32 cellular contexts compared by ENCODE assay signal in the genomic region with DNA sequence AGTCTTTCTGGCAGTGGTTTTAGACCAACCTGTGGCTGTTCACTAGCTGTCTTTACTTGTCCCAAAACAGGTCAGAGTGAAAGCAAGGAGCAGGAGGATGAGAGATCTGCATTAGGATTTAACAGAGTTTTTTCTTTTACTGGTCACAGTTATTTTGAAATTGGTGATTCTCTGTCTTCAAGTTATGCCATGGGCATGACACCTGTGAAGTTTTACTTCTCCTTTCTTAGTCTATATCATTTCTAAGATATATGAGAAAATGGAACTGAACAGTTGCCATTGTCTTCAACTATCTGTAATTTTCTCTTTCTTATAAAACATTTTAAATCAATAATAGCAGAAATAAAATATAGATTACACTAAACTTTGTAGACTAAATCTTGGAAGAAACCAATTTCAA.
"Had no signal": no experiment of that assay in that cellular context is flagged by ENCODE, and none has a peak within 500 bp of the region (broad histone marks: within the 10 kb centered on the region; RNA-seq: fewer than 3 reads in every experiment).

No MANE protein-coding gene starts in this region.

- DNase-seq: activated B cell treated with CpG ODN at 0.5 μM for 24 hours; activated CD4-positive, alpha-beta T cell treated with anti-CD3 and anti-CD28 coated beads for 48 hours; activated CD4-positive, alpha-beta T cell treated with anti-CD3 and anti-CD28 coated beads, Interleukin-2, amount 50 U/mL, for 1 hour; activated CD4-positive, alpha-beta T cell treated with anti-CD3 and anti-CD28 coated beads, Interleukin-2, amount 50 U/mL, for 48 hours; activated CD8-positive, alpha-beta memory T cell treated with anti-CD3 and anti-CD28 coated beads for 24 hours; activated CD8-positive, alpha-beta T cell treated with anti-CD3 and anti-CD28 coated beads for 36 hours; activated effector memory CD4-positive, alpha-beta T cell treated with anti-CD3 and anti-CD28 coated beads, Interleukin-2, amount 50 U/mL, for 16 hours; activated naive CD4-positive, alpha-beta T cell treated with anti-CD3 and anti-CD28 coated beads for 36 hours; activated naive CD8-positive, alpha-beta T cell treated with anti-CD3 and anti-CD28 coated beads for 36 hours; activated naive CD8-positive, alpha-beta T cell treated with anti-CD3 and anti-CD28 coated beads, Interleukin-2, amount 50 U/mL, for 24 hours; activated T-cell treated with anti-CD3 and anti-CD28 coated beads, Interleukin-2, amount 50 U/mL, for 1 hour; activated T-cell treated with anti-CD3 and anti-CD28 coated beads, Interleukin-2, amount 50 U/mL, for 48 hours; adrenal gland; amygdala; aorta; body of pancreas; caudate nucleus; cortex of kidney; dermis blood vessel endothelial cell; effector memory CD4-positive, alpha-beta T cell; endodermal cell; foreskin fibroblast; head of caudate nucleus; T-helper 17 cell; T1000; WERI-Rb-1 had no signal

- H3K27ac ChIP-seq: adrenal gland, body of pancreas, WERI-Rb-1 had no signal

- H3K27ac Mint-ChIP-seq: activated B cell treated with CpG ODN at 0.5 μM for 24 hours; activated CD8-positive, alpha-beta T cell treated with anti-CD3 and anti-CD28 coated beads for 36 hours; activated naive CD4-positive, alpha-beta T cell treated with anti-CD3 and anti-CD28 coated beads for 36 hours; activated naive CD4-positive, alpha-beta T cell treated with anti-CD3 and anti-CD28 coated beads, Interleukin-2, amount 50 U/mL, for 24 hours; activated naive CD8-positive, alpha-beta T cell treated with anti-CD3 and anti-CD28 coated beads for 36 hours; activated naive CD8-positive, alpha-beta T cell treated with anti-CD3 and anti-CD28 coated beads, Interleukin-2, amount 50 U/mL, for 24 hours; activated T-helper 1 cell treated with anti-CD3 and anti-CD28 coated beads, Interleukin-12 subunit alpha, Interleukin-12 subunit beta, Interleukin-2, Interleukin-4 antibody, amounts not matched to agents 30 ng/mL and 10 ng/mL and 1 ng/mL, durations not matched to agents 14 hours and 24 hours and 36 hours; activated T-helper 2 cell treated with anti-CD3 and anti-CD28 coated beads, Interferon-gamma antibody, Interleukin-2, Interleukin-4, amounts not matched to agents 10 μg/mL and 5 μg/mL and 100 μg/mL, durations not matched to agents 14 hours and 24 hours and 36 hours; T-helper 17 cell; T-helper 2 cell treated with Interferon-gamma antibody and Interleukin-4, amounts not matched to agents 5 μg/mL and 100 μg/mL, for 36 hours had no signal

- H3K4me3 Mint-ChIP-seq: activated B cell treated with CpG ODN at 0.5 μM for 24 hours; activated CD8-positive, alpha-beta T cell treated with anti-CD3 and anti-CD28 coated beads for 36 hours; activated naive CD4-positive, alpha-beta T cell treated with anti-CD3 and anti-CD28 coated beads for 36 hours; activated naive CD4-positive, alpha-beta T cell treated with anti-CD3 and anti-CD28 coated beads, Interleukin-2, amount 50 U/mL, for 24 hours; activated naive CD8-positive, alpha-beta T cell treated with anti-CD3 and anti-CD28 coated beads for 36 hours; activated naive CD8-positive, alpha-beta T cell treated with anti-CD3 and anti-CD28 coated beads, Interleukin-2, amount 50 U/mL, for 24 hours; activated T-helper 1 cell treated with anti-CD3 and anti-CD28 coated beads, Interleukin-12 subunit alpha, Interleukin-12 subunit beta, Interleukin-2, Interleukin-4 antibody, amounts not matched to agents 30 ng/mL and 10 ng/mL and 1 ng/mL, durations not matched to agents 14 hours and 24 hours and 36 hours; endodermal cell; T-helper 17 cell; T-helper 2 cell treated with Interferon-gamma antibody and Interleukin-4, amounts not matched to agents 5 μg/mL and 100 μg/mL, for 36 hours had no signal

- H3K9me3 Mint-ChIP-seq: activated T-helper 1 cell treated with anti-CD3 and anti-CD28 coated beads, Interleukin-12 subunit alpha, Interleukin-12 subunit beta, Interleukin-2, Interleukin-4 antibody, amounts not matched to agents 30 ng/mL and 10 ng/mL and 1 ng/mL, durations not matched to agents 14 hours and 24 hours and 36 hours; T-helper 2 cell treated with Interferon-gamma antibody and Interleukin-4, amounts not matched to agents 5 μg/mL and 100 μg/mL, for 36 hours had no signal

- ATAC-seq: activated CD4-positive, CD25-positive, alpha-beta regulatory T cell treated with anti-CD3 and anti-CD28 coated beads, Interleukin-2, amount 50 U/mL, for 24 hours; activated CD8-positive, alpha-beta T cell treated with anti-CD3 and anti-CD28 coated beads for 36 hours; activated naive CD8-positive, alpha-beta T cell treated with anti-CD3 and anti-CD28 coated beads, Interleukin-2, amount 50 U/mL, for 24 hours; body of pancreas; esophagus mucosa; T-helper 17 cell had no signal

- H3K4me3 ChIP-seq: adrenal gland, body of pancreas had no signal

- H3K4me1 Mint-ChIP-seq: activated naive CD4-positive, alpha-beta T cell treated with anti-CD3 and anti-CD28 coated beads, Interleukin-2, amount 50 U/mL, for 24 hours; activated naive CD8-positive, alpha-beta T cell treated with anti-CD3 and anti-CD28 coated beads for 36 hours; activated naive CD8-positive, alpha-beta T cell treated with anti-CD3 and anti-CD28 coated beads, Interleukin-2, amount 50 U/mL, for 24 hours; T-helper 17 cell had no signal

- H3K27me3 ChIP-seq: adrenal gland, body of pancreas had no signal

- H3K27me3 Mint-ChIP-seq: activated B cell treated with CpG ODN at 0.5 μM for 24 hours; activated CD8-positive, alpha-beta T cell treated with anti-CD3 and anti-CD28 coated beads for 36 hours; activated naive CD4-positive, alpha-beta T cell treated with anti-CD3 and anti-CD28 coated beads, Interleukin-2, amount 50 U/mL, for 24 hours; activated naive CD8-positive, alpha-beta T cell treated with anti-CD3 and anti-CD28 coated beads for 36 hours; activated naive CD8-positive, alpha-beta T cell treated with anti-CD3 and anti-CD28 coated beads, Interleukin-2, amount 50 U/mL, for 24 hours; T-helper 17 cell had no signal

- H3K36me3 ChIP-seq: adrenal gland, WERI-Rb-1 had no signal

- H3K4me1 ChIP-seq: adrenal gland, body of pancreas had no signal

- H3K36me3 Mint-ChIP-seq: activated naive CD4-positive, alpha-beta T cell treated with anti-CD3 and anti-CD28 coated beads, Interleukin-2, amount 50 U/mL, for 24 hours; activated naive CD8-positive, alpha-beta T cell treated with anti-CD3 and anti-CD28 coated beads for 36 hours had no signal

- H3K9me3 ChIP-seq: adrenal gland, body of pancreas had no signal
